20 cellular contexts compared by ENCODE assay signal in genomic region chr19:56098731-56099577, GRCh38.
"Had no signal": no experiment of that assay in that cellular context is flagged by ENCODE, and none has a peak within 500 bp of the region (broad histone marks: within the 10 kb centered on the region; RNA-seq: fewer than 3 reads in every experiment).

No MANE protein-coding gene starts in this region.

- H3K4me1 Mint-ChIP-seq: stimulated activated memory B cell treated with anti-CD40 and anti-IgM and Interleukin-4, amounts not matched to agents 10 μg/mL and 1 μg/mL and 100 μg/mL, for 72 hours had no signal

- H3K9me3 Mint-ChIP-seq: naive thymus-derived CD8-positive, alpha-beta T cell; stimulated activated memory B cell treated with anti-CD40 and anti-IgM and Interleukin-4, amounts not matched to agents 10 μg/mL and 1 μg/mL and 100 μg/mL, for 72 hours; stimulated activated naive CD8-positive, alpha-beta T cell treated with anti-CD3 and anti-CD28 coated beads, Interleukin-15, amount 100 ng/mL, for 72 hours had no signal

- H2AFZ ChIP-seq: hepatocyte, parathyroid adenoma had no signal

- H3K27me3 Mint-ChIP-seq: naive thymus-derived CD8-positive, alpha-beta T cell; stimulated activated memory B cell treated with anti-CD40 and anti-IgM and Interleukin-4, amounts not matched to agents 10 μg/mL and 1 μg/mL and 100 μg/mL, for 72 hours; stimulated activated naive CD8-positive, alpha-beta T cell treated with anti-CD3 and anti-CD28 coated beads, Interleukin-15, amount 100 ng/mL, for 72 hours had no signal

- H3K4me3 Mint-ChIP-seq: naive thymus-derived CD8-positive, alpha-beta T cell; stimulated activated memory B cell treated with anti-CD40 and anti-IgM and Interleukin-4, amounts not matched to agents 10 μg/mL and 1 μg/mL and 100 μg/mL, for 72 hours; stimulated activated naive CD8-positive, alpha-beta T cell treated with anti-CD3 and anti-CD28 coated beads, Interleukin-15, amount 100 ng/mL, for 72 hours had no signal

- H3K9me3 ChIP-seq: colonic mucosa, mucosa of descending colon, prostate gland, right lobe of liver, testis, tibial nerve had no signal

- ATAC-seq: foreskin keratinocyte; mucosa of descending colon; naive thymus-derived CD8-positive, alpha-beta T cell; right lobe of liver; stimulated activated memory B cell treated with anti-CD40 and anti-IgM and Interleukin-4, amounts not matched to agents 10 μg/mL and 1 μg/mL and 100 μg/mL, for 72 hours; stimulated activated naive CD8-positive, alpha-beta T cell treated with anti-CD3 and anti-CD28 coated beads, Interleukin-15, amount 100 ng/mL, for 72 hours had no signal

- DNase-seq: cerebellar nuclear complex; colonic mucosa; dermis blood vessel endothelial cell; foreskin keratinocyte; head of caudate nucleus; mammary epithelial cell; naive thymus-derived CD8-positive, alpha-beta T cell; occipital lobe; stimulated activated CD4-positive, alpha-beta T cell treated with anti-CD3 and anti-CD28 coated beads, Interleukin-15, amount 100 ng/mL, for 24 hours; stimulated activated CD4-positive, alpha-beta T cell treated with anti-CD3 and anti-CD28 coated beads, Interleukin-1b, Interleukin-23, amount 100 ng/mL, for 48 hours; stimulated activated CD4-positive, alpha-beta T cell treated with anti-CD3 and anti-CD28 coated beads, Interleukin-4, amount 100 ng/mL, for 24 hours; stimulated activated naive CD8-positive, alpha-beta T cell treated with anti-CD3 and anti-CD28 coated beads, Interleukin-15, amount 100 ng/mL, for 72 hours; testis had no signal

- H3K27me3 ChIP-seq: colonic mucosa, foreskin keratinocyte, hepatocyte, right lobe of liver, testis, tibial nerve had no signal

- H3K4me3 ChIP-seq: colonic mucosa, hepatocyte, mucosa of descending colon, prostate gland, right lobe of liver, testis, tibial nerve had no signal

- H3K27ac Mint-ChIP-seq: naive thymus-derived CD8-positive, alpha-beta T cell; stimulated activated memory B cell treated with anti-CD40 and anti-IgM and Interleukin-4, amounts not matched to agents 10 μg/mL and 1 μg/mL and 100 μg/mL, for 72 hours had no signal

- H3K4me2 ChIP-seq: hepatocyte had no signal

- H3K36me3 ChIP-seq: colonic mucosa had no signal

- H3K9ac ChIP-seq: parathyroid adenoma had no signal

- H3K27ac ChIP-seq: colonic mucosa, foreskin keratinocyte, hepatocyte, parathyroid adenoma, prostate gland, right lobe of liver, testis had no signal

- H3K4me1 ChIP-seq: colonic mucosa, foreskin keratinocyte, parathyroid adenoma, prostate gland, right lobe of liver, testis had no signal
